In genomic region chr2:229475753-229476152, GRCh38 we compare ENCODE assay signal across 15 cellular contexts.
"Had no signal": no experiment of that assay in that cellular context is flagged by ENCODE, and none has a peak within 500 bp of the region (broad histone marks: within the 10 kb centered on the region; RNA-seq: fewer than 3 reads in every experiment).

No MANE protein-coding gene starts in this region.

- H3K27ac Mint-ChIP-seq: activated CD8-positive, alpha-beta T cell treated with anti-CD3 and anti-CD28 coated beads for 36 hours; activated naive CD8-positive, alpha-beta T cell treated with anti-CD3 and anti-CD28 coated beads, Interleukin-2, amount 50 U/mL, for 24 hours; activated T-helper 1 cell treated with anti-CD3 and anti-CD28 coated beads, Interleukin-12 subunit alpha, Interleukin-12 subunit beta, Interleukin-2, Interleukin-4 antibody, amounts not matched to agents 30 ng/mL and 10 ng/mL and 1 ng/mL, durations not matched to agents 14 hours and 24 hours and 36 hours; mesothelial cell of epicardium had no signal

- H3K4me1 ChIP-seq: colonic mucosa, pancreas, tibial artery had no signal

- DNase-seq: activated CD8-positive, alpha-beta memory T cell treated with anti-CD3 and anti-CD28 coated beads, Interleukin-2, amount 50 U/mL, for 4 hours; activated CD8-positive, alpha-beta T cell treated with anti-CD3 and anti-CD28 coated beads for 36 hours; activated naive CD4-positive, alpha-beta T cell treated with Interleukin-2 at 50 U/mL for 16 hours; activated naive CD8-positive, alpha-beta T cell treated with anti-CD3 and anti-CD28 coated beads, Interleukin-2, amount 50 U/mL, for 24 hours; colonic mucosa; head of caudate nucleus; left ventricle myocardium superior; pancreas; retina; T-helper 9 cell; tibial artery had no signal

- H3K36me3 ChIP-seq: cardiac muscle cell, colonic mucosa, pancreas, tibial artery had no signal

- H3K4me3 ChIP-seq: cardiac muscle cell, colonic mucosa, pancreas, skin epidermis, tibial artery had no signal

- H3K9me3 ChIP-seq: colonic mucosa, pancreas, tibial artery had no signal

- H3K4me3 Mint-ChIP-seq: activated CD8-positive, alpha-beta T cell treated with anti-CD3 and anti-CD28 coated beads for 36 hours; activated naive CD8-positive, alpha-beta T cell treated with anti-CD3 and anti-CD28 coated beads, Interleukin-2, amount 50 U/mL, for 24 hours; activated T-helper 1 cell treated with anti-CD3 and anti-CD28 coated beads, Interleukin-12 subunit alpha, Interleukin-12 subunit beta, Interleukin-2, Interleukin-4 antibody, amounts not matched to agents 30 ng/mL and 10 ng/mL and 1 ng/mL, durations not matched to agents 14 hours and 24 hours and 36 hours; mesothelial cell of epicardium had no signal

- H3K4me1 Mint-ChIP-seq: activated naive CD8-positive, alpha-beta T cell treated with anti-CD3 and anti-CD28 coated beads, Interleukin-2, amount 50 U/mL, for 24 hours had no signal

- H3K27me3 ChIP-seq: cardiac muscle cell, colonic mucosa, pancreas, tibial artery had no signal

- H3K27me3 Mint-ChIP-seq: activated CD8-positive, alpha-beta T cell treated with anti-CD3 and anti-CD28 coated beads for 36 hours; activated naive CD8-positive, alpha-beta T cell treated with anti-CD3 and anti-CD28 coated beads, Interleukin-2, amount 50 U/mL, for 24 hours had no signal

- ATAC-seq: activated CD8-positive, alpha-beta T cell treated with anti-CD3 and anti-CD28 coated beads for 36 hours; activated naive CD8-positive, alpha-beta T cell treated with anti-CD3 and anti-CD28 coated beads, Interleukin-2, amount 50 U/mL, for 24 hours; left ventricle myocardium superior; pancreas had no signal

- H3K27ac ChIP-seq: cardiac muscle cell, colonic mucosa, pancreas, skin epidermis, tibial artery had no signal

- H3K9me3 Mint-ChIP-seq: activated CD8-positive, alpha-beta T cell treated with anti-CD3 and anti-CD28 coated beads for 36 hours; activated T-helper 1 cell treated with anti-CD3 and anti-CD28 coated beads, Interleukin-12 subunit alpha, Interleukin-12 subunit beta, Interleukin-2, Interleukin-4 antibody, amounts not matched to agents 30 ng/mL and 10 ng/mL and 1 ng/mL, durations not matched to agents 14 hours and 24 hours and 36 hours; mesothelial cell of epicardium had no signal

- H3K36me3 Mint-ChIP-seq: mesothelial cell of epicardium had no signal
